ENCODE assay signal across 1 cellular context in the genomic region with DNA sequence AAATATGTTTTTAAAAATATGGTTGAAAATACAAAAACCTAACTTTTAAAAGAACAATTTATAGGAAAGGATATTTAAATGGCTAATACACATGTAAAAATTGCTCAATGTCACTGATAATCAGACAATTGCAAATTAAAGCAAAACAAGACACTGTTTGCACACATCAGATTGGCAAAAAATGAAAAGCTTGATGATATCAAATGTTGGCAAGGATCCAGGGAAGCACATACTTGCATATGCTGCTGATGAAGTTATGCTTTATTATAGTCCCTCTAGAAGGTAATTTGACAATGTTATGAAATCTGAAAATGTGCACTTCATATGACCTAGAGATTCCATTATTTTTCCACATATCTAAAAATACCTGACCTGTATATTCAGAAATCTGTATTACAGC.
TF ChIP-seq lines count a peak whose summit lies in the region.

No MANE protein-coding gene starts in this region.

TF ChIP-seq in K562, 482 proteins besides CTCF, POLR2A, EP300 and RAD21:
- peak; percentile 80 for TF ChIP-seq NFIC (IDR thresholded peaks at IDR 0.05)
- TF ChIP-seq, protein P1, sequence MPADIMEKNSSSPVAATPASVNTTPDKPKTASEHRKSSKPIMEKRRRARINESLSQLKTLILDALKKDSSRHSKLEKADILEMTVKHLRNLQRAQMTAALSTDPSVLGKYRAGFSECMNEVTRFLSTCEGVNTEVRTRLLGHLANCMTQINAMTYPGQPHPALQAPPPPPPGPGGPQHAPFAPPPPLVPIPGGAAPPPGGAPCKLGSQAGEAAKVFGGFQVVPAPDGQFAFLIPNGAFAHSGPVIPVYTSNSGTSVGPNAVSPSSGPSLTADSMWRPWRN (IDR thresholded peaks at IDR 0.05; ENCODE audit: low read depth): no peak
